ENCODE assay signal across 2 cellular contexts in the genomic region with DNA sequence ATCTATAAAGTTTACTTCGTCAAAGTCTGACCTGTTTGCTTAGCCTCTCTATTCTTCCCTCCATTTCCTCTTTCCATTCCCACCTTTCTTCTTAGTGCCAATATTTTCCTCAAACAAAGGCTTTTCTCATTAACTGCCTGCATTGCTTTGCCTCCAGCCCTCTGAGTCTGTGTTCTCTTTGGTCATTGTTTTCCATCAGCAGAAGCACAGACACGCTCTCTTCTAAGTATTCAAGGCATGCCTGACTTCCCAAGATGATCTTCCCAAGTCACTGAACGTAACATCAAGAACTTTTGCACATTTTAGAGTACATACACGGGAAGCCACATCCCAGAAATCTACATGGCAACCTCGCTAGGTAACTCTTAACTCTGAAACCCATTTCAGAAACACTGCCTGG.
TF ChIP-seq lines count a peak whose summit lies in the region.

No MANE protein-coding gene starts in this region.

TF ChIP-seq in IMR-90, 13 proteins besides CTCF, POLR2A, EP300 and RAD21:
- TF ChIP-seq SMC3 (IDR thresholded peaks at IDR 0.05; ENCODE audit: low read depth, low read length) (no peak), FOS (IDR thresholded peaks at IDR 0.05; ENCODE audit: low read depth, low read length) (no peak), NFE2L2 (IDR thresholded peaks at IDR 0.05; ENCODE audit: low read depth, low read length) (no peak), MXI1 (IDR thresholded peaks at IDR 0.05; ENCODE audit: borderline replicate concordance, low read depth, low read length) (no peak), MAZ (IDR thresholded peaks at IDR 0.05; ENCODE audit: borderline replicate concordance, low read depth, low read length) (no peak), CEBPB (IDR thresholded peaks at IDR 0.05; ENCODE audit: low read depth, low read length) (no peak), CHD1 (IDR thresholded peaks at IDR 0.05; ENCODE audit: low read depth, low read length) (no peak), BHLHE40 (IDR thresholded peaks at IDR 0.05; ENCODE audit: low read depth, low read length) (no peak), RCOR1 (IDR thresholded peaks at IDR 0.05; ENCODE audit: insufficient replicate concordance, low read length) (no peak), RFX5 (IDR thresholded peaks at IDR 0.05; ENCODE audit: low read depth, low read length) (no peak), USF2 (IDR thresholded peaks at IDR 0.05; ENCODE audit: low read depth, low read length) (no peak)
- TF ChIP-seq, protein P1, sequence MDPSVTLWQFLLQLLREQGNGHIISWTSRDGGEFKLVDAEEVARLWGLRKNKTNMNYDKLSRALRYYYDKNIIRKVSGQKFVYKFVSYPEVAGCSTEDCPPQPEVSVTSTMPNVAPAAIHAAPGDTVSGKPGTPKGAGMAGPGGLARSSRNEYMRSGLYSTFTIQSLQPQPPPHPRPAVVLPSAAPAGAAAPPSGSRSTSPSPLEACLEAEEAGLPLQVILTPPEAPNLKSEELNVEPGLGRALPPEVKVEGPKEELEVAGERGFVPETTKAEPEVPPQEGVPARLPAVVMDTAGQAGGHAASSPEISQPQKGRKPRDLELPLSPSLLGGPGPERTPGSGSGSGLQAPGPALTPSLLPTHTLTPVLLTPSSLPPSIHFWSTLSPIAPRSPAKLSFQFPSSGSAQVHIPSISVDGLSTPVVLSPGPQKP (IDR thresholded peaks at IDR 0.05; ENCODE audit: borderline replicate concordance, low read depth, low read length), result no peak

TF ChIP-seq in K562, 482 proteins besides CTCF, POLR2A, EP300 and RAD21:
- TF ChIP-seq CBFB (CRISPR knock-in tag; IDR thresholded peaks at IDR 0.05) (no peak), POLR3A (IDR thresholded peaks at IDR 0.05; ENCODE audit: borderline replicate concordance, extremely low read depth, insufficient read depth, insufficient read length) (no peak), NCOA1 (IDR thresholded peaks at IDR 0.05; ENCODE audit: low read depth) (no peak), RAD51 (IDR thresholded peaks at IDR 0.05; ENCODE audit: borderline replicate concordance, low read depth) (no peak), MAFK (IDR thresholded peaks at IDR 0.05; ENCODE audit: low read length) (no peak), SMARCB1 (IDR thresholded peaks at IDR 0.05; ENCODE audit: insufficient read length, low read depth) (no peak), ZFP36 (IDR thresholded peaks at IDR 0.05; ENCODE audit: low read depth, low read length, partially characterized antibody) (no peak)
- TF ChIP-seq, protein P2, sequence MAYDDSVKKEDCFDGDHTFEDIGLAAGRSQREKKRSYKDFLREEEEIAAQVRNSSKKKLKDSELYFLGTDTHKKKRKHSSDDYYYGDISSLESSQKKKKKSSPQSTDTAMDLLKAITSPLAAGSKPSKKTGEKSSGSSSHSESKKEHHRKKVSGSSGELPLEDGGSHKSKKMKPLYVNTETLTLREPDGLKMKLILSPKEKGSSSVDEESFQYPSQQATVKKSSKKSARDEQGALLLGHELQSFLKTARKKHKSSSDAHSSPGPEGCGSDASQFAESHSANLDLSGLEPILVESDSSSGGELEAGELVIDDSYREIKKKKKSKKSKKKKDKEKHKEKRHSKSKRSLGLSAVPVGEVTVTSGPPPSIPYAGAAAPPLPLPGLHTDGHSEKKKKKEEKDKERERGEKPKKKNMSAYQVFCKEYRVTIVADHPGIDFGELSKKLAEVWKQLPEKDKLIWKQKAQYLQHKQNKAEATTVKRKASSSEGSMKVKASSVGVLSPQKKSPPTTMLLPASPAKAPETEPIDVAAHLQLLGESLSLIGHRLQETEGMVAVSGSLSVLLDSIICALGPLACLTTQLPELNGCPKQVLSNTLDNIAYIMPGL (CRISPR knock-in tag; IDR thresholded peaks at IDR 0.05), result no peak
